21 cellular contexts compared by ENCODE assay signal in the genomic region with DNA sequence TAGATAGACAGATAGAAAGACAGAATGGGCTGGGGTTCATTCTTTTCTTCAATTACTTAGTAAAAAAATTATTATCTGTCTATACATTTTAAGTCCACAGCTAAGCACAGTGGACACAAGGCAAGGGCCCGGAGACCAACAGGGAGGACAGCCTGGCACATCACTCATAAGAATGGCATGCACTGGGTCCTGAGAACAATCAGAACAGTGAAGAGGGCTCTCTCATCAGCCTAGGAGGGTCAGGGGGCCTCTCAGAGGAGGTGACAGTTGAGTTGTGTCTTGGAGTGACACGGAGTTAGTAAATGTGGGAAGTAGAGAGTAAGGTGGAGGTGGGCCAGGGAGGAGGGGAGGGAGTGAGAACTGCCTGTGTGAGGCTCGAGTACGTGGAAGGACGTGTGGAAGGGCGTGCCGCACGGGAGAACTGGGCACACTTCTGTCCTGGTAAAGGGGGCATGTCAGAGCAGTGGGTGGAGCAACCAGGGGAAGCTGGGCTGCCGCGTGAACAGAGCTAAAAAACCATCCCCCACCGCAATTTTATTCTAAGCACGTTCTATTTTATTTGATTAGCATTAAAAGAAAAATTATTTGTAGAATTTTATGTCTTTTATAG. TPM values are rescaled to one million over a fixed set of nuclear protein-coding genes. Genes with fewer than 3 reads are reported as not detected.
DNase-seq lines count a peak whose midpoint lies in the region; ATAC-seq and TF ChIP-seq lines count a peak whose summit lies in the region.
"Had no signal": no experiment of that assay in that cellular context is flagged by ENCODE, and none has a peak within 500 bp of the region (broad histone marks: within the 10 kb centered on the region; RNA-seq: fewer than 3 reads in every experiment).

No MANE protein-coding gene starts in this region.

- peak; percentile 74 to 78 for ATAC-seq in right cardiac atrium
- no peak for ATAC-seq in GM21528 (IDR thresholded peaks at IDR 0.05; ENCODE audit: low FRiP score, unreplicated experiment)
- ATAC-seq: HCT116, K562, SK-N-SH treated with all-trans-retinoic acid at 6 μM for 48 hours had no signal

- no peaks in the 10 kb centered on the region for H3K4me1 Mint-ChIP-seq in Calu3 (ENCODE audit: low read depth, unreplicated experiment)
- H3K4me1 Mint-ChIP-seq: CD14-positive monocyte had no signal

- CTCF ChIA-PET in Calu3 (lab: Charles Lee), result no interaction called here

- no peak for TF ChIP-seq CTCF in Calu3 (IDR thresholded peaks at IDR 0.05; ENCODE audit: unreplicated experiment)
- TF ChIP-seq CTCF in uterus (IDR thresholded peaks at IDR 0.05), result no peak

- no peak for TF ChIP-seq POLR2A in uterus (IDR thresholded peaks at IDR 0.05)

- no peak overlapping the region for H3K4me3 ChIP-seq in right cardiac atrium (ENCODE audit: low read length)
- H3K4me3 ChIP-seq in uterus, result no peak overlapping the region
- H3K4me3 ChIP-seq: K562 had no signal

- intact Hi-C loops in Calu3 (cut with micrococcal nuclease; ENCODE audit: unreplicated experiment), result no loop called here
- intact Hi-C loops in right cardiac atrium (cut with DNase I), result no loop called here
- intact Hi-C loops in uterus (cut with DNase I; ENCODE audit: low total_unique reads), result no loop called here

- no peak overlapping the region for H3K27ac ChIP-seq in right cardiac atrium (ENCODE audit: low read length)
- no peak overlapping the region for H3K27ac ChIP-seq in uterus
- H3K27ac ChIP-seq: HL-60 had no signal

- H3K9me3 ChIP-seq in right cardiac atrium (ENCODE audit: control insufficient read depth, low read length) (no peaks in the 10 kb centered on the region), uterus (no peaks in the 10 kb centered on the region)

- H3K27me3 ChIP-seq in right cardiac atrium (ENCODE audit: control insufficient read depth, insufficient read depth) (no peaks in the 10 kb centered on the region), uterus (no peaks in the 10 kb centered on the region)

- H3K27me3 Mint-ChIP-seq in Calu3 (ENCODE audit: unreplicated experiment), result peaks cover 20% of the 10 kb centered on the region

- no TSS peak for BruUV-seq in Calu3 (replicated peaks; lab: Mats Ljungman, UMichigan)

- no peak for DNase-seq in Calu3
- peak; percentile 35 for DNase-seq in HT1080 (ENCODE audit: low read depth)
- DNase-seq in astrocyte of the hippocampus (ENCODE audit: low read depth, low spot score), result peak; percentile 4
- DNase-seq in right cardiac atrium, result no peak
- DNase-seq in NCI-H748 treated with DMSO at 0.1 percent for 48 hours (lab: John Stamatoyannopoulos, UW), result no peak
- DNase-seq in uterus, result no peak
- DNase-seq in DMS53 treated with DMSO at 0.1 percent for 48 hours (lab: John Stamatoyannopoulos, UW; ENCODE audit: unreplicated experiment), result no peak
- DNase-seq: ACHN, AML-193, NCI-H1436 treated with DMSO at 0.1 percent for 48 hours, NCI-H2029 treated with DMSO at 0.1 percent for 48 hours, NCI-H2171 treated with DMSO at 0.1 percent for 48 hours, NCI-H510A, NCI-H82, SHP77 treated with DMSO at 0.1 percent for 48 hours had no signal

- H3K9me3 Mint-ChIP-seq in Calu3 (ENCODE audit: low read depth, unreplicated experiment), result peaks cover 3% of the 10 kb centered on the region

- H3K4me3 Mint-ChIP-seq in Calu3 (ENCODE audit: low read depth, unreplicated experiment), result no peak overlapping the region
- H3K4me3 Mint-ChIP-seq: CD14-positive monocyte had no signal

- H3K27ac Mint-ChIP-seq in Calu3 (ENCODE audit: unreplicated experiment), result peak overlapping the region; percentile 54

- WGBS in right cardiac atrium, result 44% methylated on average over 12 of the region's 12 CpGs

- no peaks in the 10 kb centered on the region for H3K36me3 Mint-ChIP-seq in Calu3 (ENCODE audit: insufficient read depth, unreplicated experiment)
- H3K36me3 Mint-ChIP-seq: CD14-positive monocyte had no signal

- no peaks in the 10 kb centered on the region for H3K4me1 ChIP-seq in right cardiac atrium (ENCODE audit: control insufficient read depth, insufficient read depth, low read length)
- no peaks in the 10 kb centered on the region for H3K4me1 ChIP-seq in uterus

- H3K36me3 ChIP-seq in uterus, result no peaks in the 10 kb centered on the region

RNA-seq across cellular contexts. Expression of gene DSP, which starts 45.1 kb away (rescaled TPM):
- total RNA-seq in Calu3 (2022) (46.4 and 57.7 TPM in 2 replicates), right cardiac atrium (100 to 1,000 TPM; 239 to 311 (median 248) TPM), uterus (10 to 100 TPM in 2 of 4 donors, 1 to 10 TPM in 2; 3.8 to 28.3 (median 9.0) TPM)
- 3.4 and 4.3 TPM in 2 replicates for total RNA-seq in HT1080 (2014; rRNA removed; shearing (Covaris generic))
- 3.2 and 5.1 TPM in 2 replicates for polyA plus RNA-seq in HT1080 (2015; cell fraction: cytosol; rRNA removed)
- polyA plus RNA-seq in HT1080 (2015; cell fraction: nucleus; rRNA removed), result 13.1 and 14.1 TPM in 2 replicates
- 94.7 TPM for polyA plus RNA-seq in right cardiac atrium
- polyA plus RNA-seq: CD14-positive monocyte had no signal

Comparison
In these comparisons a context has a peak if more than half of its experiments do, and no peak if none do; other contexts are left out.
1. DNase-seq: peak in HT1080 (single experiment) and astrocyte of the hippocampus (single experiment); none in Calu3 (single experiment), right cardiac atrium (0 of 3), NCI-H748 treated with DMSO at 0.1 percent for 48 hours (single experiment), uterus (0 of 2) and DMS53 treated with DMSO at 0.1 percent for 48 hours (single experiment).